10 cellular contexts compared by ENCODE assay signal in genomic region chr5:53425598-53426516, GRCh38. TPM values are rescaled to one million over a fixed set of nuclear protein-coding genes. Genes with fewer than 3 reads are reported as not detected.
DNase-seq lines count a peak whose midpoint lies in the region; ATAC-seq and TF ChIP-seq lines count a peak whose summit lies in the region.
"Had no signal": no experiment of that assay in that cellular context is flagged by ENCODE, and none has a peak within 500 bp of the region (broad histone marks: within the 10 kb centered on the region; RNA-seq: fewer than 3 reads in every experiment).

No MANE protein-coding gene starts in this region.

- H2AFZ ChIP-seq in H9 (ENCODE audit: low read length) = no peak overlapping the region
- H2AFZ ChIP-seq in OCI-LY3 (ENCODE audit: low read depth, low read length) = no peak overlapping the region; the same call in 1 of the 2 replicates

- no peak overlapping the region for H3K4me3 Mint-ChIP-seq in H9
- H3K4me3 Mint-ChIP-seq: stimulated activated effector memory CD8-positive, alpha-beta T cell treated with anti-CD3 and anti-CD28 coated beads, Interleukin-12 subunit alpha, Interleukin-12 subunit beta, amount 100 ng/mL, for 72 hours had no signal

- no peak overlapping the region for H3T11ph ChIP-seq in H9 (ENCODE audit: low read length)

- no peak overlapping the region for H2BK120ac ChIP-seq in H9 (ENCODE audit: low read depth, low read length, poor library complexity, severe bottlenecking)

- H3K4me1 ChIP-seq in H9 (ENCODE audit: insufficient read depth, low read length) (no peaks in the 10 kb centered on the region), OCI-LY3 (ENCODE audit: low read length) (peaks cover 10% of the 10 kb centered on the region), upper lobe of right lung (no peaks in the 10 kb centered on the region)

- H3K9me3 ChIP-seq in H9 (ENCODE audit: control insufficient read depth, low read depth, low read length) (no peaks in the 10 kb centered on the region), OCI-LY3 (ENCODE audit: insufficient read depth, low read length) (no peaks in the 10 kb centered on the region), upper lobe of right lung (no peaks in the 10 kb centered on the region)
- H3K9me3 ChIP-seq: SJSA1 had no signal

- no peaks in the 10 kb centered on the region for H3K36me3 Mint-ChIP-seq in H9 (ENCODE audit: insufficient read depth in 1 of 3, low read depth in 3 of 3)
- H3K36me3 Mint-ChIP-seq: stimulated activated effector memory CD8-positive, alpha-beta T cell treated with anti-CD3 and anti-CD28 coated beads, Interleukin-12 subunit alpha, Interleukin-12 subunit beta, amount 100 ng/mL, for 72 hours had no signal

- no peak overlapping the region for H4K5ac ChIP-seq in H9 (ENCODE audit: insufficient read length, low read depth, low read length)

- H3K23ac ChIP-seq in H9 (ENCODE audit: insufficient read length, low read depth, low read length) = no peak overlapping the region

- TF ChIP-seq CTCF in H9 (conservative IDR thresholded peaks at IDR 0.05) (peak; percentile 83), OCI-LY3 (IDR thresholded peaks at IDR 0.05; ENCODE audit: low read depth, low read length) (peak; percentile 57), fibroblast of the aortic adventitia (IDR thresholded peaks at IDR 0.05; ENCODE audit: insufficient read depth, low read length) (peak; percentile 45), upper lobe of right lung (IDR thresholded peaks at IDR 0.05) (peak; percentile 11)

- H2AK5ac ChIP-seq in H9 (ENCODE audit: insufficient read length, low read length) = no peak overlapping the region

- no peak overlapping the region for H3K9ac ChIP-seq in H9 (ENCODE audit: extremely low read depth, insufficient read length, low read length)
- no peak overlapping the region for H3K9ac ChIP-seq in OCI-LY3 (ENCODE audit: low read length)

- intact Hi-C loops in upper lobe of right lung (cut with DNase I) = no loop called here

- peak; percentile 68 for DNase-seq in D341Med (ENCODE audit: low spot score)
- peak; percentile 64 for DNase-seq in H9
- DNase-seq in fibroblast of the aortic adventitia (ENCODE audit: low read depth) = peak; percentile 81
- no peak for DNase-seq in upper lobe of right lung

- H2BK12ac ChIP-seq in H9 (ENCODE audit: insufficient read length, low read depth, low read length) = no peak overlapping the region

- no peaks in the 10 kb centered on the region for H3K79me1 ChIP-seq in H9 (ENCODE audit: insufficient read depth, low read depth, low read length, poor library complexity, severe bottlenecking)

- peaks cover 22 to 29% of the 10 kb centered on the region in 2 experiments for H3K4me1 Mint-ChIP-seq in H9
- H3K4me1 Mint-ChIP-seq: stimulated activated effector memory CD8-positive, alpha-beta T cell treated with anti-CD3 and anti-CD28 coated beads, Interleukin-12 subunit alpha, Interleukin-12 subunit beta, amount 100 ng/mL, for 72 hours had no signal

- no peak overlapping the region for H4K91ac ChIP-seq in H9 (ENCODE audit: insufficient read length, low read depth, low read length)

- H4K20me1 ChIP-seq in H9 (ENCODE audit: control insufficient read depth, insufficient read depth, insufficient read length) = no peaks in the 10 kb centered on the region
- no peaks in the 10 kb centered on the region for H4K20me1 ChIP-seq in OCI-LY3 (ENCODE audit: insufficient read depth, low read length)

- no peak overlapping the region for H4K8ac ChIP-seq in H9 (replicated peaks; ENCODE audit: insufficient read length, low read depth, low read length)

- H3K27ac ChIP-seq in H9 (ENCODE audit: insufficient read length, low read depth, low read length) (no peak overlapping the region), OCI-LY3 (ENCODE audit: low read length) (no peak overlapping the region), upper lobe of right lung (no peak overlapping the region)
- H3K27ac ChIP-seq: SJSA1 had no signal

- H2BK15ac ChIP-seq in H9 (ENCODE audit: low read depth, low read length) = no peak overlapping the region

- H3K4ac ChIP-seq in H9 (ENCODE audit: low read depth, low read length) = no peak overlapping the region

- no peak overlapping the region for H3K56ac ChIP-seq in H9 (ENCODE audit: insufficient read length, low read depth, low read length)

- H3K36me3 ChIP-seq in OCI-LY3 (replicated peaks; ENCODE audit: low read depth, low read length) (no peaks in the 10 kb centered on the region), upper lobe of right lung (no peaks in the 10 kb centered on the region)
- H3K36me3 ChIP-seq: SJSA1 had no signal

- no peak overlapping the region for H3K14ac ChIP-seq in H9 (ENCODE audit: insufficient read depth, low read length)

- WGBS in H9 (ENCODE audit: extremely low coverage, insufficient read length, low lambda C conversion rate) = no CpG with 5 or more reads among the region's 8 CpGs

- ATAC-seq in upper lobe of right lung (no peak), GM21737 (IDR thresholded peaks at IDR 0.05; ENCODE audit: unreplicated experiment) (no peak), HG02588 (IDR thresholded peaks at IDR 0.05; ENCODE audit: unreplicated experiment) (no peak), GM19324 (IDR thresholded peaks at IDR 0.05; ENCODE audit: low FRiP score, unreplicated experiment) (no peak)
- ATAC-seq: stimulated activated effector memory CD8-positive, alpha-beta T cell treated with anti-CD3 and anti-CD28 coated beads, Interleukin-12 subunit alpha, Interleukin-12 subunit beta, amount 100 ng/mL, for 72 hours had no signal

- H3K79me2 ChIP-seq in H9 (ENCODE audit: insufficient read depth, low read length) = no peaks in the 10 kb centered on the region
- H3K79me2 ChIP-seq in OCI-LY3 (ENCODE audit: low read length) = no peaks in the 10 kb centered on the region

- H3K4me3 ChIP-seq in OCI-LY3 (ENCODE audit: low read length) (no peak overlapping the region), fibroblast of the aortic adventitia (ENCODE audit: low read depth, low read length) (no peak overlapping the region), upper lobe of right lung (no peak overlapping the region)
- H3K4me3 ChIP-seq: SJSA1 had no signal

- no peaks in the 10 kb centered on the region; a peak in 1 of 5 replicates for H3K9me3 Mint-ChIP-seq in H9
- H3K9me3 Mint-ChIP-seq: stimulated activated effector memory CD8-positive, alpha-beta T cell treated with anti-CD3 and anti-CD28 coated beads, Interleukin-12 subunit alpha, Interleukin-12 subunit beta, amount 100 ng/mL, for 72 hours had no signal

- H3K18ac ChIP-seq in H9 (ENCODE audit: insufficient read length, low read depth, low read length) = no peak overlapping the region

- peak overlapping the region in 2 of 3 experiments; percentile 62 to 73; a peak in 4 of 7 replicates for H3K27ac Mint-ChIP-seq in H9
- H3K27ac Mint-ChIP-seq: stimulated activated effector memory CD8-positive, alpha-beta T cell treated with anti-CD3 and anti-CD28 coated beads, Interleukin-12 subunit alpha, Interleukin-12 subunit beta, amount 100 ng/mL, for 72 hours had no signal

- no peak overlapping the region for H2BK20ac ChIP-seq in H9 (ENCODE audit: low read depth, low read length, poor library complexity, severe bottlenecking)

- no peak overlapping the region for H3K4me2 ChIP-seq in H9 (ENCODE audit: insufficient read depth, insufficient read length, low read length)
- peak overlapping the region; percentile 32 for H3K4me2 ChIP-seq in OCI-LY3 (ENCODE audit: low read length)

- H3K27me3 ChIP-seq in H9 (ENCODE audit: insufficient read depth, low read length) = no peaks in the 10 kb centered on the region
- no peaks in the 10 kb centered on the region for H3K27me3 ChIP-seq in OCI-LY3 (ENCODE audit: low read depth, low read length)
- H3K27me3 ChIP-seq in upper lobe of right lung = no peaks in the 10 kb centered on the region
- H3K27me3 ChIP-seq: SJSA1 had no signal

- H3K27me3 Mint-ChIP-seq in H9 (ENCODE audit: low read depth) = peaks cover 1% of the 10 kb centered on the region; the same call in 1 of the 2 replicates

- no peaks in the 10 kb centered on the region for H3K23me2 ChIP-seq in H9 (ENCODE audit: insufficient read length, low read depth, low read length, poor library complexity, severe bottlenecking)

- H2BK5ac ChIP-seq in H9 (ENCODE audit: insufficient read length, low read length) = no peak overlapping the region

RNA-seq across cellular contexts. Expression of gene FST, which starts 54.6 kb away (rescaled TPM):
- total RNA-seq in H9 (2021) (109 and 111 TPM in 2 replicates), fibroblast of the aortic adventitia (ENCODE audit: low replicate concordance) (80.2 and 104 TPM in 2 replicates), upper lobe of right lung (4.2 TPM)

Comparison
In these comparisons a context has a peak if more than half of its experiments do, and no peak if none do; other contexts are left out.
1. CTCF ChIP-seq: peak in every context shown above with its lines; median percentile 83 in H9; 57 in OCI-LY3; 45 in fibroblast of the aortic adventitia; 11 in upper lobe of right lung.
2. RNA of gene FST, which starts 54.6 kb away (total RNA-seq): 109 to 111 TPM in H9 and 80.2 to 104 TPM in fibroblast of the aortic adventitia; 4.2 TPM in upper lobe of right lung (single experiment); every median in the first group is over 10 times any median in the second.